1 cellular context compared by ENCODE assay signal in the genomic region with DNA sequence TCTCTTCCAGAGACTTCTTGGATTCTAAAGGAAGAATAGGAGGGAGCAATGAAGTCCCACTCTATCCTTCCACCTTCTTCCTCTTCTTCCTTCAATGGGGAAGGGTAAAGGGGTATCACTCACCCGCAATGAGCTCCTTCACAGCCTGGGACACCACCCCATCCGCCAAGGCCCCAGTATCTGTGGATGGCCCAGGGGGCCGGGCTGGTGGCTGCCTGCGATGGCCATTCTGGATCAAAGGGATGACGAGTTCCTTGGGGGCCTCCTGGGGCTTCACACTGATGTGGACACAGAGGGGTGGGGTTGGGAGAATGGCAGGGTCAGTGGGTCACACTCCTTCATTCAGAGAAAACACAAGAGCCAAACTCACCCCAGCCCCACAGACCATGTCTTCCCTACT.
TF ChIP-seq lines count a peak whose summit lies in the region.

No MANE protein-coding gene starts in this region.

TF ChIP-seq in IMR-90, 13 proteins besides CTCF, POLR2A, EP300 and RAD21 (continued from another document):
- no peak for TF ChIP-seq USF2 (IDR thresholded peaks at IDR 0.05; ENCODE audit: low read depth, low read length)
- no peak for TF ChIP-seq MXI1 (IDR thresholded peaks at IDR 0.05; ENCODE audit: borderline replicate concordance, low read depth, low read length)
- no peak for TF ChIP-seq CEBPB (IDR thresholded peaks at IDR 0.05; ENCODE audit: low read depth, low read length)
- no peak for TF ChIP-seq ELK1 (IDR thresholded peaks at IDR 0.05; ENCODE audit: borderline replicate concordance, low read depth, low read length)
